In genomic region chr12:40216516-40217288, GRCh38 we compare ENCODE assay signal across 20 cellular contexts.
DNase-seq lines count a peak whose midpoint lies in the region; ATAC-seq and TF ChIP-seq lines count a peak whose summit lies in the region.
"Had no signal": no experiment of that assay in that cellular context is flagged by ENCODE, and none has a peak within 500 bp of the region (broad histone marks: within the 10 kb centered on the region; RNA-seq: fewer than 3 reads in every experiment).

No MANE protein-coding gene starts in this region.

- no peak overlapping the region for H3K4me3 Mint-ChIP-seq in stimulated activated naive B cell treated with anti-CD40 and anti-IgM and Interleukin-4, amounts not matched to agents 10 μg/mL and 1 μg/mL and 100 μg/mL, for 72 hours
- H3K4me3 Mint-ChIP-seq: activated CD4-positive, alpha-beta memory T cell treated with anti-CD3 and anti-CD28 coated beads for 36 hours; activated T-cell treated with anti-CD3 and anti-CD28 coated beads, Interleukin-2, amount 50 U/mL, for 4 hours; CD4-positive, CD25-positive, alpha-beta regulatory T cell; IgD-negative memory B cell had no signal

- H4K20me1 ChIP-seq in OCI-LY1 (ENCODE audit: insufficient read depth, low read length) = no peaks in the 10 kb centered on the region

- H3K36me3 ChIP-seq in HEK293 (ENCODE audit: control insufficient read depth in 2 of 2, insufficient read depth in 1 of 2, low read length in 2 of 2) (no peaks in the 10 kb centered on the region), OCI-LY1 (ENCODE audit: insufficient read depth, low read length) (no peaks in the 10 kb centered on the region)
- H3K36me3 ChIP-seq: heart left ventricle, ovary, SJSA1 had no signal

- POLR2A ChIA-PET in HEK293 (lab: Yijun Ruan, JAX) = no interaction called here

- H3K9ac ChIP-seq in OCI-LY1 (ENCODE audit: low read length) = no peak overlapping the region

- H3K36me3 Mint-ChIP-seq in stimulated activated naive B cell treated with anti-CD40 and anti-IgM and Interleukin-4, amounts not matched to agents 10 μg/mL and 1 μg/mL and 100 μg/mL, for 72 hours = peaks cover 3 to 4% of the 10 kb centered on the region in 2 donors
- H3K36me3 Mint-ChIP-seq: activated CD4-positive, alpha-beta memory T cell treated with anti-CD3 and anti-CD28 coated beads for 36 hours; activated naive CD4-positive, alpha-beta T cell treated with anti-CD3 and anti-CD28 coated beads, Interleukin-2, amount 50 U/mL, for 72 hours; CD4-positive, CD25-positive, alpha-beta regulatory T cell; IgD-negative memory B cell had no signal

- DNase-seq in fibroblast of gingiva (ENCODE audit: low read depth) (peak; percentile 39), iPS-NIHi11 (ENCODE audit: low spot score) (no peak)
- DNase-seq in stimulated activated naive B cell treated with anti-CD40 and anti-IgM and Interleukin-4, amounts not matched to agents 10 μg/mL and 1 μg/mL and 100 μg/mL, for 72 hours = no peak
- DNase-seq: activated CD4-positive, alpha-beta memory T cell treated with anti-CD3 and anti-CD28 coated beads for 36 hours; activated T-cell treated with anti-CD3 and anti-CD28 coated beads, Interleukin-2, amount 50 U/mL, for 4 hours; CD4-positive, CD25-positive, alpha-beta regulatory T cell; DMS79 treated with DMSO at 0.1 percent for 48 hours; dorsolateral prefrontal cortex; heart left ventricle; NCI-H1105; NCI-H2227 treated with DMSO at 0.1 percent for 48 hours; ovary; stimulated activated CD4-positive, alpha-beta T cell treated with anti-CD3 and anti-CD28 coated beads, Interleukin-4, amount 100 ng/mL, for 4 hours had no signal

- peaks cover 3 to 7% of the 10 kb centered on the region in 2 donors for H3K9me3 Mint-ChIP-seq in stimulated activated naive B cell treated with anti-CD40 and anti-IgM and Interleukin-4, amounts not matched to agents 10 μg/mL and 1 μg/mL and 100 μg/mL, for 72 hours

- H3F3A ChIP-seq in OCI-LY1 (ENCODE audit: insufficient read depth, low read length) = peaks cover 2% of the 10 kb centered on the region; the same call in 1 of the 2 replicates

- ATAC-seq in stimulated activated naive B cell treated with anti-CD40 and anti-IgM and Interleukin-4, amounts not matched to agents 10 μg/mL and 1 μg/mL and 100 μg/mL, for 72 hours (replicated peaks) = peak; percentile 39 to 42
- ATAC-seq in GM18858 (IDR thresholded peaks at IDR 0.05; ENCODE audit: unreplicated experiment) = no peak
- no peak for ATAC-seq in SK-N-SH treated with all-trans-retinoic acid at 6 μM for 48 hours
- ATAC-seq: activated naive CD4-positive, alpha-beta T cell treated with anti-CD3 and anti-CD28 coated beads, Interleukin-2, amount 50 U/mL, for 72 hours; activated T-cell treated with anti-CD3 and anti-CD28 coated beads, Interleukin-2, amount 50 U/mL, for 4 hours had no signal

- H3K4me3 ChIP-seq in HEK293 (ENCODE audit: low read depth, low read length) (no peak overlapping the region), OCI-LY1 (ENCODE audit: low read depth, low read length, poor library complexity, severe bottlenecking) (no peak overlapping the region)
- H3K4me3 ChIP-seq: dorsolateral prefrontal cortex, heart left ventricle, ovary, SJSA1 had no signal

- H2AFZ ChIP-seq in OCI-LY1 (ENCODE audit: low read length) = 0 out of 2 replicates have a peak overlapping the region, but pooled peaks have one; percentile 5

- H3K27me3 Mint-ChIP-seq in stimulated activated naive B cell treated with anti-CD40 and anti-IgM and Interleukin-4, amounts not matched to agents 10 μg/mL and 1 μg/mL and 100 μg/mL, for 72 hours = no peaks in the 10 kb centered on the region
- H3K27me3 Mint-ChIP-seq: activated CD4-positive, alpha-beta memory T cell treated with anti-CD3 and anti-CD28 coated beads for 36 hours; IgD-negative memory B cell had no signal

- CTCF ChIA-PET in HEK293 (lab: Yijun Ruan, JAX) = no interaction called here

- peaks cover 3 to 6% of the 10 kb centered on the region in 2 donors for H3K4me1 Mint-ChIP-seq in stimulated activated naive B cell treated with anti-CD40 and anti-IgM and Interleukin-4, amounts not matched to agents 10 μg/mL and 1 μg/mL and 100 μg/mL, for 72 hours
- H3K4me1 Mint-ChIP-seq: CD4-positive, CD25-positive, alpha-beta regulatory T cell had no signal

- TF ChIP-seq CTCF in HEK293 (tag by site-specific recombination; IDR thresholded peaks at IDR 0.05) (no peak), OCI-LY1 (IDR thresholded peaks at IDR 0.05; ENCODE audit: low read length) (no peak)

- no peaks in the 10 kb centered on the region for H3K4me1 ChIP-seq in HEK293 (ENCODE audit: control insufficient read depth, insufficient read depth, low read length)
- peaks cover 4% of the 10 kb centered on the region for H3K4me1 ChIP-seq in OCI-LY1 (ENCODE audit: insufficient read depth, low read length, severe bottlenecking)
- H3K4me1 ChIP-seq: SJSA1 had no signal

- H3K9me2 ChIP-seq in OCI-LY1 (ENCODE audit: low read depth, low read length) = no peaks in the 10 kb centered on the region

- no peaks in the 10 kb centered on the region for H3K79me2 ChIP-seq in OCI-LY1 (ENCODE audit: insufficient read depth, low read length)

- H3K27ac Mint-ChIP-seq in stimulated activated naive B cell treated with anti-CD40 and anti-IgM and Interleukin-4, amounts not matched to agents 10 μg/mL and 1 μg/mL and 100 μg/mL, for 72 hours = no peak overlapping the region
- H3K27ac Mint-ChIP-seq: activated CD4-positive, alpha-beta memory T cell treated with anti-CD3 and anti-CD28 coated beads for 36 hours; activated naive CD4-positive, alpha-beta T cell treated with anti-CD3 and anti-CD28 coated beads, Interleukin-2, amount 50 U/mL, for 72 hours; CD4-positive, CD25-positive, alpha-beta regulatory T cell; IgD-negative memory B cell had no signal

- H3K27me3 ChIP-seq in OCI-LY1 (ENCODE audit: insufficient read depth, low read length) = no peaks in the 10 kb centered on the region
- H3K27me3 ChIP-seq: dorsolateral prefrontal cortex, heart left ventricle, ovary, SJSA1 had no signal

- no peak overlapping the region for H3K4me2 ChIP-seq in OCI-LY1 (ENCODE audit: low read length)

- no peak overlapping the region for H3K27ac ChIP-seq in HEK293 (ENCODE audit: extremely low read depth, low read depth, low read length)
- H3K27ac ChIP-seq in OCI-LY1 (ENCODE audit: low read depth, low read length, poor library complexity, severe bottlenecking) = no peak overlapping the region
- H3K27ac ChIP-seq: dorsolateral prefrontal cortex, ovary, SJSA1 had no signal

- H3K9me3 ChIP-seq in HEK293 (ENCODE audit: control insufficient read depth, insufficient read depth, low read depth, low read length) (no peaks in the 10 kb centered on the region), OCI-LY1 (ENCODE audit: low read length) (0 out of 2 replicates have a peak, but pooled peaks cover 3% of the 10 kb centered on the region)
- H3K9me3 ChIP-seq: ovary, SJSA1 had no signal

TF ChIP-seq in HEK293, 187 proteins besides CTCF, POLR2A, EP300 and RAD21 (continues in another document):
- TF ChIP-seq ZNF311 (tag by site-specific recombination; IDR thresholded peaks at IDR 0.05; ENCODE audit: borderline replicate concordance) (no peak), REST (tag by site-specific recombination; IDR thresholded peaks at IDR 0.05) (no peak)

TF ChIP-seq in SK-N-SH treated with all-trans-retinoic acid at 6 μM for 48 hours, 23 proteins besides CTCF, POLR2A, EP300 and RAD21 (continues in another document):
- TF ChIP-seq ZNF8 (CRISPR knock-in tag; IDR thresholded peaks at IDR 0.05) (no peak), ZC3H10 (CRISPR knock-in tag; IDR thresholded peaks at IDR 0.05) (no peak), PATZ1 (CRISPR knock-in tag; IDR thresholded peaks at IDR 0.05; ENCODE audit: borderline replicate concordance) (no peak), ESRRG (CRISPR knock-in tag; IDR thresholded peaks at IDR 0.05) (no peak), ISL1 (CRISPR knock-in tag; IDR thresholded peaks at IDR 0.05) (no peak), OSR1 (CRISPR knock-in tag; IDR thresholded peaks at IDR 0.05) (no peak), CSRNP3 (CRISPR knock-in tag; IDR thresholded peaks at IDR 0.05) (no peak), ARNTL (CRISPR knock-in tag; IDR thresholded peaks at IDR 0.05; ENCODE audit: borderline replicate concordance, low read depth) (no peak)

Comparison
In these comparisons a context has a peak if more than half of its experiments do, and no peak if none do; other contexts are left out.
1. ATAC-seq: peak in stimulated activated naive B cell treated with anti-CD40 and anti-IgM and Interleukin-4, amounts not matched to agents 10 μg/mL and 1 μg/mL and 100 μg/mL, for 72 hours (2 of 2); none in GM18858 (single experiment) and SK-N-SH treated with all-trans-retinoic acid at 6 μM for 48 hours (single experiment).